8 cellular contexts compared by ENCODE assay signal in the genomic region with DNA sequence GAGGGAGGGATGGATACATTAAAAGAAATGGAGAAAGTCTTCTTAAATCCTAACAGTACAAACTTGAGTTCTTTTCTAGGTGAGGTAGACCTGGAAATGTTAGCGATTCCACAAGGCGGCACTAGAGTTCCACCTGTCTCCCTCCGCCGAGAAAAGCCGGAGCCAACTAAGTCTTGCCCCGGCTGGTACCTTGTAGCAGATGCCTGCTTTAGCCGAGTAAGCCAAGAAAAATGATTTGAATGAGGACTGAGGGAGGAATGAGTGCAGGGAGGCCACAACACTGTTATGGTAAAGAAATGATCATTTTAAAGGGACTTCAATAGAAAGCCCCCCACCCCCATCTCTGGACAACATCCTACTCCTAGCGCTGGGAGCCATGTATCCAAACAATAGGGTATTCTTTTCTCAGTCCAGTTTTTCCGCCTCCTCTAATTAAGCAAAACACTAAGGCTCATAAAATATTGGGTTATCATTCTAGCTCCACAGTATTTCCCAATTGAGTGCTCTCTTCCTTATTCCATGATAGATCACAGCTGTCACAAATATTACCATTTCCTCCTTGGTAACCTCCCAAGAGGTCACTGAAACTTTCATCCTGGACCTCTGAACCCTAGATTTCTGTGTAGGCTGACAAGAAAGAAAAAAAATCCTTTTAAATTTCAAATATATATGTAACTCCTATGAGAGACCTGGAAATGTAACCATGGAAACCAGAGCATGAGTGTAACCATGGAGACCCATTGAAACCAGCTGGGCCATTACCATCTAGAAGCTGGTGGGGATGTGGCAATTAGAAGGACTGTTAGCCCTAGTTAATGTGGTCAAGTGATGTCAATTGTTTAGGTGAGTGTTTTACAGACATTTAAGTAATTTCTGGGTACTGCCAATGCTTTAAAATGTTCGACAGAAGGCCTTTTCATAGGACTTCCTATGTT. TPM values are rescaled to one million over a fixed set of nuclear protein-coding genes. Genes with fewer than 3 reads are reported as not detected.
DNase-seq lines count a peak whose midpoint lies in the region; ATAC-seq and TF ChIP-seq lines count a peak whose summit lies in the region.

No MANE protein-coding gene starts in this region.

- H3K79me2 ChIP-seq in KMS-11 (ENCODE audit: insufficient read depth, low read depth): no peaks in the 10 kb centered on the region

- no peak overlapping the region for H3K9ac ChIP-seq in KMS-11

- no peaks in the 10 kb centered on the region for H3K36me3 ChIP-seq in KMS-11 (ENCODE audit: insufficient read depth)

- DNase-seq in AG10803 (ENCODE audit: low read depth) (peak; percentile 86), RPMI7951 (ENCODE audit: low read depth) (peak; percentile 71), fibroblast of the aortic adventitia (ENCODE audit: low read depth) (peak; percentile 88), natural killer cell (peak; percentile 59)

- H3K27me3 Mint-ChIP-seq in activated T-helper 17 cell treated with anti-CD3 and anti-CD28 coated beads, Interleukin-2, amount 50 U/mL, for 72 hours: peaks cover 18% of the 10 kb centered on the region
- H3K27me3 Mint-ChIP-seq in natural killer cell (ENCODE audit: low read depth in 2 of 2): peaks cover 0 to 9% of the 10 kb centered on the region in 2 donors
- H3K27me3 Mint-ChIP-seq in stimulated activated memory B cell treated with anti-CD40 and anti-IgM and Interleukin-4, amounts not matched to agents 10 μg/mL and 1 μg/mL and 100 μg/mL, for 72 hours: peaks cover 17% of the 10 kb centered on the region

- peak overlapping the region; percentile 28 for H3K27ac Mint-ChIP-seq in activated T-helper 17 cell treated with anti-CD3 and anti-CD28 coated beads, Interleukin-2, amount 50 U/mL, for 72 hours
- no peak overlapping the region for H3K27ac Mint-ChIP-seq in natural killer cell
- H3K27ac Mint-ChIP-seq in stimulated activated memory B cell treated with anti-CD40 and anti-IgM and Interleukin-4, amounts not matched to agents 10 μg/mL and 1 μg/mL and 100 μg/mL, for 72 hours: no peak overlapping the region

- ATAC-seq in GM19351 (IDR thresholded peaks at IDR 0.05; ENCODE audit: unreplicated experiment) (peak; percentile 82), natural killer cell (peak; percentile 87 to 98 (median 94))
- peak; percentile 84 for ATAC-seq in activated T-helper 17 cell treated with anti-CD3 and anti-CD28 coated beads, Interleukin-2, amount 50 U/mL, for 72 hours (replicated peaks)
- peak; percentile 85 for ATAC-seq in stimulated activated memory B cell treated with anti-CD40 and anti-IgM and Interleukin-4, amounts not matched to agents 10 μg/mL and 1 μg/mL and 100 μg/mL, for 72 hours

- H3K4me1 ChIP-seq in KMS-11 (ENCODE audit: low read depth, poor library complexity, severe bottlenecking): no peaks in the 10 kb centered on the region

- H3K4me2 ChIP-seq in KMS-11: no peak overlapping the region

- H3K4me1 Mint-ChIP-seq in activated T-helper 17 cell treated with anti-CD3 and anti-CD28 coated beads, Interleukin-2, amount 50 U/mL, for 72 hours: peaks cover 13% of the 10 kb centered on the region
- H3K4me1 Mint-ChIP-seq in natural killer cell: peaks cover 7% of the 10 kb centered on the region in 2 donors
- peaks cover 19% of the 10 kb centered on the region for H3K4me1 Mint-ChIP-seq in stimulated activated memory B cell treated with anti-CD40 and anti-IgM and Interleukin-4, amounts not matched to agents 10 μg/mL and 1 μg/mL and 100 μg/mL, for 72 hours

- no peaks in the 10 kb centered on the region for H3K9me3 Mint-ChIP-seq in activated T-helper 17 cell treated with anti-CD3 and anti-CD28 coated beads, Interleukin-2, amount 50 U/mL, for 72 hours
- H3K9me3 Mint-ChIP-seq in natural killer cell: no peaks in the 10 kb centered on the region
- no peaks in the 10 kb centered on the region for H3K9me3 Mint-ChIP-seq in stimulated activated memory B cell treated with anti-CD40 and anti-IgM and Interleukin-4, amounts not matched to agents 10 μg/mL and 1 μg/mL and 100 μg/mL, for 72 hours

- peak overlapping the region; percentile 78 for H3K4me3 Mint-ChIP-seq in activated T-helper 17 cell treated with anti-CD3 and anti-CD28 coated beads, Interleukin-2, amount 50 U/mL, for 72 hours
- peak overlapping the region; percentile 84 for H3K4me3 Mint-ChIP-seq in natural killer cell
- H3K4me3 Mint-ChIP-seq in stimulated activated memory B cell treated with anti-CD40 and anti-IgM and Interleukin-4, amounts not matched to agents 10 μg/mL and 1 μg/mL and 100 μg/mL, for 72 hours: peak overlapping the region; percentile 61

- H4K20me1 ChIP-seq in KMS-11 (ENCODE audit: insufficient read depth): no peaks in the 10 kb centered on the region

- intact Hi-C loops in natural killer cell (cut with micrococcal nuclease): loop anchor here (1.0 to 10.0 kb wide), 4 partner anchors 234 to 447 kb away; no protein-coding TSS in a partner anchor

- no peaks in the 10 kb centered on the region for H3K27me3 ChIP-seq in KMS-11 (ENCODE audit: insufficient read depth, low read depth)

- no peaks in the 10 kb centered on the region for H3K36me3 Mint-ChIP-seq in activated T-helper 17 cell treated with anti-CD3 and anti-CD28 coated beads, Interleukin-2, amount 50 U/mL, for 72 hours (ENCODE audit: low read depth)
- no peaks in the 10 kb centered on the region for H3K36me3 Mint-ChIP-seq in natural killer cell
- no peaks in the 10 kb centered on the region for H3K36me3 Mint-ChIP-seq in stimulated activated memory B cell treated with anti-CD40 and anti-IgM and Interleukin-4, amounts not matched to agents 10 μg/mL and 1 μg/mL and 100 μg/mL, for 72 hours

- TF ChIP-seq CTCF in AG10803 (conservative IDR thresholded peaks at IDR 0.05; ENCODE audit: low read length) (peak; percentile 94), KMS-11 (conservative IDR thresholded peaks at IDR 0.05; ENCODE audit: low read depth, low read length) (peak; percentile 76), fibroblast of the aortic adventitia (IDR thresholded peaks at IDR 0.05; ENCODE audit: insufficient read depth, low read length) (peak; percentile 91), natural killer cell (IDR thresholded peaks at IDR 0.05) (peak; percentile 78)

- H3K27ac ChIP-seq in KMS-11: no peak overlapping the region

- H3K4me3 ChIP-seq in AG10803 (ENCODE audit: low read length): peak overlapping the region; percentile 65
- H3K4me3 ChIP-seq in KMS-11 (IDR thresholded peaks at IDR 0.05; ENCODE audit: insufficient read depth, low read depth, low read length): no peak overlapping the region
- H3K4me3 ChIP-seq in fibroblast of the aortic adventitia (ENCODE audit: low read depth, low read length): peak overlapping the region; percentile 68

- H2AFZ ChIP-seq in KMS-11 (ENCODE audit: low read depth): no peak overlapping the region

RNA-seq across cellular contexts. Expression of a gene that starts 58.3 kb away (rescaled TPM):
- 16.9 and 18.7 TPM in 2 replicates for total RNA-seq in RPMI7951 (2014; rRNA removed; shearing (Covaris generic))
- 10 to 100 TPM; 20.9 to 26.0 TPM for total RNA-seq in activated T-helper 17 cell treated with anti-CD3 and anti-CD28 coated beads, Interleukin-2, amount 50 U/mL, for 72 hours
- total RNA-seq in fibroblast of the aortic adventitia (ENCODE audit: low replicate concordance) (20.6 and 31.2 TPM in 2 replicates), natural killer cell (10 to 100 TPM; 32.4 to 36.6 (median 36.0) TPM)

RNA-seq across cellular contexts. Expression of a gene that starts 58.4 kb away (rescaled TPM):
- total RNA-seq in RPMI7951 (2014; rRNA removed; shearing (Covaris generic)): 4.8 TPM in 2 replicates
- total RNA-seq in activated T-helper 17 cell treated with anti-CD3 and anti-CD28 coated beads, Interleukin-2, amount 50 U/mL, for 72 hours: 1 to 10 TPM; 4.8 to 8.4 TPM
- total RNA-seq in fibroblast of the aortic adventitia (ENCODE audit: low replicate concordance) (4.5 and 5.7 TPM in 2 replicates), natural killer cell (1 to 10 TPM; 4.1 to 6.2 (median 4.4) TPM)
